Comparison of ENCODE assay signal across 10 cellular contexts in the genomic region with DNA sequence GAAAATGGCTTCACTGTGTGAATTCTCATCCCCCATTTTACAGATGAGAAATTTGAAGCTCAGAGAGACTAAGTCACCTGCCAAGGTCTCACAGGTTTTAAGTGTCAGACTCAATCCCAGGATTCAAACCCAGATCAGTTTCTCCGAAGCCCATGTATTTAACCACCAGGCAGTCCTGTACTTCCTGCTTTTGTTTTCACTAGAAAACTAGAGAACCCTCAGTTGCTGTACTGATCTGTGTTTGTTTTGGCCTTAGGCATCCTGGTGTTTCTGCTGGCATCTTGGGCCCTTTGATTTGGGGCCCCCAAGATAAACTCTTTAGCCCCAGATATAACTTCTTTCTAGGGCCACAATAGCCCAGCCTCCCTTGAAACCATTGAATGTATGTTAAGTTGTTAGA. TPM values are rescaled to one million over a fixed set of nuclear protein-coding genes. Genes with fewer than 3 reads are reported as not detected.
DNase-seq lines count a peak whose midpoint lies in the region; ATAC-seq, FAIRE-seq and TF ChIP-seq lines count a peak whose summit lies in the region.
"Had no signal": no experiment of that assay in that cellular context is flagged by ENCODE, and none has a peak within 500 bp of the region (broad histone marks: within the 10 kb centered on the region; RNA-seq: fewer than 3 reads in every experiment).

No MANE protein-coding gene starts in this region.

- ATAC-seq in GM21390 (IDR thresholded peaks at IDR 0.05; ENCODE audit: unreplicated experiment) (peak; percentile 48), HG03378 (IDR thresholded peaks at IDR 0.05; ENCODE audit: unreplicated experiment) (peak; percentile 26), foreskin keratinocyte (no peak)
- no peak for ATAC-seq in central memory CD8-positive, alpha-beta T cell (replicated peaks; ENCODE audit: extremely low read depth, poor library complexity, severe bottlenecking)

- no peak for TF ChIP-seq POLR2A in GM12892 (IDR thresholded peaks at IDR 0.05; ENCODE audit: low read depth, low read length)

- H3K9me3 Mint-ChIP-seq in central memory CD8-positive, alpha-beta T cell: no peaks in the 10 kb centered on the region

- H3K27me3 ChIP-seq in foreskin keratinocyte: peaks cover 10% of the 10 kb centered on the region

- H3K4me3 Mint-ChIP-seq in central memory CD8-positive, alpha-beta T cell: peak overlapping the region; percentile 78

- H3K4me1 Mint-ChIP-seq in central memory CD8-positive, alpha-beta T cell: peaks cover 58% of the 10 kb centered on the region

- H3K36me3 Mint-ChIP-seq in central memory CD8-positive, alpha-beta T cell (ENCODE audit: insufficient read depth): peaks cover 41% of the 10 kb centered on the region

- peak overlapping the region; percentile 99 for H3K27ac Mint-ChIP-seq in central memory CD8-positive, alpha-beta T cell (ENCODE audit: low read depth)

- no peaks in the 10 kb centered on the region for H3K4me1 ChIP-seq in foreskin keratinocyte
- H3K4me1 ChIP-seq: SJSA1 had no signal

- no peak for DNase-seq in GM12892 (ENCODE audit: insufficient read length)
- no peak for DNase-seq in central memory CD8-positive, alpha-beta T cell (ENCODE audit: low spot score in 2 of 2)
- DNase-seq in foreskin keratinocyte: no peak
- DNase-seq in NCI-H446 treated with DMSO at 0.1 percent for 48 hours (lab: John Stamatoyannopoulos, UW): no peak
- DNase-seq in cerebellar nuclear complex (lab: John Stamatoyannopoulos, UW): no peak
- no peak for DNase-seq in NCI-H2081 treated with DMSO at 0.1 percent for 48 hours (lab: John Stamatoyannopoulos, UW)
- DNase-seq: anterior cingulate cortex had no signal

- peak; percentile 88 for FAIRE-seq in GM12892 (lab: Jason Lieb, UNC)

- H3K27ac ChIP-seq in foreskin keratinocyte: no peak overlapping the region
- H3K27ac ChIP-seq: SJSA1 had no signal

- H3K27me3 Mint-ChIP-seq in central memory CD8-positive, alpha-beta T cell: no peaks in the 10 kb centered on the region

- TF ChIP-seq CTCF in foreskin keratinocyte (conservative IDR thresholded peaks at IDR 0.05): no peak

RNA-seq across cellular contexts. Expression of gene PPP1R16B, which starts 36.5 kb away (rescaled TPM):
- 58.7 TPM for polyA plus RNA-seq in GM12892 (2012; ENCODE audit: missing spikeins)
- total RNA-seq in foreskin keratinocyte: not detected in 2 replicates
- not detected in 2 replicates for polyA plus RNA-seq in foreskin keratinocyte

Comparison
In these comparisons a context has a peak if more than half of its experiments do, and no peak if none do; other contexts are left out.
1. ATAC-seq: peak in GM21390 (single experiment) and HG03378 (single experiment); none in central memory CD8-positive, alpha-beta T cell (single experiment) and foreskin keratinocyte (single experiment).